ENCODE assay signal across 1 cellular context in the genomic region with DNA sequence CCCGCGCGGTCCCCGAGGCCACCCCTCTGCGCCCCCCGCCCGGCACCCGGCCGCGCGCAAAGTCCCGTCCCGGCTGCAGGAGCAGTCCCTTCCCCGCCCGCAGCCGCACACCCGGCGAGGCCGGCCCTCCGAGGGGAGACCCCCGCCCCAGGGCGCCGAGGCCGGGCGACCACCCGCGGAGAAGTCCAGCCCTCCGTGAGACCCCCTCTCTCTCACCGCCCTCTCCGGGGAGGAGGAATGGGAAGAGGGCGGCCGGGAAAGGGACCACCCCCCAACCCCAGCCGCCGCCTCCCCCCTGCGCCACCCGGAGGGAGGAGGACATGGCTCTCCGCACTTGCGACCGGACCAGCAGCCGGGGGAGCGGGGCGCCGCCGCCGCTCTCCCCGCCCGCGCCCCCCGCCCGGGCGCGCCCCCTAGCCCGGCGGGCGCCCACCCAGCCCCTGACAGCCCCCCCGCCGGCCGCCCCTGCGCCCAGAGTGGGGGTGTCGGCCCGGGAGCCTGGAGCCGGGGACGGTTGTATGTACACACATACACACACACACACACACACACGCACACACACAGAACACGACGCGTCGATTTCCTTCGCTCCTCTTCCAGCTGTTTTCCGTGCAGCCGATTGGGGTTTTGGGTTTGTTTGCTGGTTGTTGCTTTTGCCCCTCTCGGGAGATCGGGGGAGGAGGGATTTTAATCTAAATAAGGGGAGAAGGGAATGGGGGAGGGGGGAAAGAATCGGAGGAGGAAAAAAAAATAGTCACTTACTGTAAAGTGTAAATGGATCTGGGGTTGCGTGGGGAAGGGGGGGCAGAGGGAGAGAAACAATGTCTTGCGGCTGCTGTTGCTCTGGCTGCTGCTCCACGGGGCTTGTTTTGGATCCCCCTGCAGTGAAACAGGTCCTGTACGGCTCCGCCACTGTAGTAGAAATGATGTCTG.
TF ChIP-seq lines count a peak whose summit lies in the region.

A gene (minus strand): TSS at position 925 of the 933 bp plus-strand sequence.

TF ChIP-seq in HEK293, 187 proteins besides CTCF, POLR2A, EP300 and RAD21 (continued from another document and continues in another):
- TF ChIP-seq, protein P1, sequence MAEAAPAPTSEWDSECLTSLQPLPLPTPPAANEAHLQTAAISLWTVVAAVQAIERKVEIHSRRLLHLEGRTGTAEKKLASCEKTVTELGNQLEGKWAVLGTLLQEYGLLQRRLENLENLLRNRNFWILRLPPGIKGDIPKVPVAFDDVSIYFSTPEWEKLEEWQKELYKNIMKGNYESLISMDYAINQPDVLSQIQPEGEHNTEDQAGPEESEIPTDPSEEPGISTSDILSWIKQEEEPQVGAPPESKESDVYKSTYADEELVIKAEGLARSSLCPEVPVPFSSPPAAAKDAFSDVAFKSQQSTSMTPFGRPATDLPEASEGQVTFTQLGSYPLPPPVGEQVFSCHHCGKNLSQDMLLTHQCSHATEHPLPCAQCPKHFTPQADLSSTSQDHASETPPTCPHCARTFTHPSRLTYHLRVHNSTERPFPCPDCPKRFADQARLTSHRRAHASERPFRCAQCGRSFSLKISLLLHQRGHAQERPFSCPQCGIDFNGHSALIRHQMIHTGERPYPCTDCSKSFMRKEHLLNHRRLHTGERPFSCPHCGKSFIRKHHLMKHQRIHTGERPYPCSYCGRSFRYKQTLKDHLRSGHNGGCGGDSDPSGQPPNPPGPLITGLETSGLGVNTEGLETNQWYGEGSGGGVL (tag by site-specific recombination; IDR thresholded peaks at IDR 0.05): peak; percentile 89
- peak; percentile 65; the same call in 1 of the 2 replicates for TF ChIP-seq KLF8 (tag by site-specific recombination; IDR thresholded peaks at IDR 0.05)
- TF ChIP-seq ZNF391 (tag by site-specific recombination; IDR thresholded peaks at IDR 0.05; ENCODE audit: borderline replicate concordance, low read depth): peak; percentile 50; the same call in 1 of the 2 replicates
- TF ChIP-seq, protein P2, sequence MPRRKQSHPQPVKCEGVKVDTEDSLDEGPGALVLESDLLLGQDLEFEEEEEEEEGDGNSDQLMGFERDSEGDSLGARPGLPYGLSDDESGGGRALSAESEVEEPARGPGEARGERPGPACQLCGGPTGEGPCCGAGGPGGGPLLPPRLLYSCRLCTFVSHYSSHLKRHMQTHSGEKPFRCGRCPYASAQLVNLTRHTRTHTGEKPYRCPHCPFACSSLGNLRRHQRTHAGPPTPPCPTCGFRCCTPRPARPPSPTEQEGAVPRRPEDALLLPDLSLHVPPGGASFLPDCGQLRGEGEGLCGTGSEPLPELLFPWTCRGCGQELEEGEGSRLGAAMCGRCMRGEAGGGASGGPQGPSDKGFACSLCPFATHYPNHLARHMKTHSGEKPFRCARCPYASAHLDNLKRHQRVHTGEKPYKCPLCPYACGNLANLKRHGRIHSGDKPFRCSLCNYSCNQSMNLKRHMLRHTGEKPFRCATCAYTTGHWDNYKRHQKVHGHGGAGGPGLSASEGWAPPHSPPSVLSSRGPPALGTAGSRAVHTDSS (tag by site-specific recombination; IDR thresholded peaks at IDR 0.05): peak; percentile 84
- TF ChIP-seq MZF1 (tag by site-specific recombination; IDR thresholded peaks at IDR 0.05; ENCODE audit: borderline replicate concordance): 0 out of 2 replicates have a peak, but pooled peaks have one; percentile 14
- peak; percentile 79 for TF ChIP-seq ZNF366 (tag by site-specific recombination; conservative IDR thresholded peaks at IDR 0.05)
- 0 out of 2 replicates have a peak, but pooled peaks have one; percentile 28 for TF ChIP-seq MYNN (tag by site-specific recombination; IDR thresholded peaks at IDR 0.05; ENCODE audit: borderline replicate concordance)
- TF ChIP-seq, protein P3, sequence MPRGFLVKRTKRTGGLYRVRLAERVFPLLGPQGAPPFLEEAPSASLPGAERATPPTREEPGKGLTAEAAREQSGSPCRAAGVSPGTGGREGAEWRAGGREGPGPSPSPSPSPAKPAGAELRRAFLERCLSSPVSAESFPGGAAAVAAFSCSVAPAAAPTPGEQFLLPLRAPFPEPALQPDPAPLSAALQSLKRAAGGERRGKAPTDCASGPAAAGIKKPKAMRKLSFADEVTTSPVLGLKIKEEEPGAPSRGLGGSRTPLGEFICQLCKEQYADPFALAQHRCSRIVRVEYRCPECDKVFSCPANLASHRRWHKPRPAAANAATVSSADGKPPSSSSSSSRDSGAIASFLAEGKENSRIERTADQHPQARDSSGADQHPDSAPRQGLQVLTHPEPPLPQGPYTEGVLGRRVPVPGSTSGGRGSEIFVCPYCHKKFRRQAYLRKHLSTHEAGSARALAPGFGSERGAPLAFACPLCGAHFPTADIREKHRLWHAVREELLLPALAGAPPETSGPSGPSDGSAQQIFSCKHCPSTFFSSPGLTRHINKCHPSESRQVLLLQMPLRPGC (tag by site-specific recombination; IDR thresholded peaks at IDR 0.05): 0 out of 2 replicates have a peak, but pooled peaks have one; percentile 13
- TF ChIP-seq, protein P4, sequence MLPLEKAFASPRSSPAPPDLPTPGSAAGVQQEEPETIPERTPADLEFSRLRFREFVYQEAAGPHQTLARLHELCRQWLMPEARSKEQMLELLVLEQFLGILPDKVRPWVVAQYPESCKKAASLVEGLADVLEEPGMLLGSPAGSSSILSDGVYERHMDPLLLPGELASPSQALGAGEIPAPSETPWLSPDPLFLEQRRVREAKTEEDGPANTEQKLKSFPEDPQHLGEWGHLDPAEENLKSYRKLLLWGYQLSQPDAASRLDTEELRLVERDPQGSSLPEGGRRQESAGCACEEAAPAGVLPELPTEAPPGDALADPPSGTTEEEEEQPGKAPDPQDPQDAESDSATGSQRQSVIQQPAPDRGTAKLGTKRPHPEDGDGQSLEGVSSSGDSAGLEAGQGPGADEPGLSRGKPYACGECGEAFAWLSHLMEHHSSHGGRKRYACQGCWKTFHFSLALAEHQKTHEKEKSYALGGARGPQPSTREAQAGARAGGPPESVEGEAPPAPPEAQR (tag by site-specific recombination; IDR thresholded peaks at IDR 0.05): peak; percentile 55; the same call in 1 of the 2 replicates
- TF ChIP-seq ZXDB (tag by site-specific recombination; IDR thresholded peaks at IDR 0.05): peak; percentile 69
- TF ChIP-seq, protein P5, sequence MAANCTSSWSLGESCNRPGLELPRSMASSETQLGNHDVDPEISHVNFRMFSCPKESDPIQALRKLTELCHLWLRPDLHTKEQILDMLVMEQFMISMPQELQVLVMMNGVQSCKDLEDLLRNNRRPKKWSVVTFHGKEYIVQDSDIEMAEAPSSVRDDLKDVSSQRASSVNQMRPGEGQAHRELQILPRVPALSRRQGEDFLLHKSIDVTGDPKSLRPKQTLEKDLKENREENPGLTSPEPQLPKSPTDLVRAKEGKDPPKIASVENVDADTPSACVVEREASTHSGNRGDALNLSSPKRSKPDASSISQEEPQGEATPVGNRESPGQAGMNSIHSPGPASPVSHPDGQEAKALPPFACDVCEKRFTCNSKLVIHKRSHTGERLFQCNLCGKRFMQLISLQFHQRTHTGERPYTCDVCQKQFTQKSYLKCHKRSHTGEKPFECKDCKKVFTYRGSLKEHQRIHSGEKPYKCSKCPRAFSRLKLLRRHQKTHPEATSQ (tag by site-specific recombination; IDR thresholded peaks at IDR 0.05): no peak
- TF ChIP-seq, protein P6, sequence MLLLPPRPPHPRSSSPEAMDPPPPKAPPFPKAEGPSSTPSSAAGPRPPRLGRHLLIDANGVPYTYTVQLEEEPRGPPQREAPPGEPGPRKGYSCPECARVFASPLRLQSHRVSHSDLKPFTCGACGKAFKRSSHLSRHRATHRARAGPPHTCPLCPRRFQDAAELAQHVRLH (tag by site-specific recombination; IDR thresholded peaks at IDR 0.05): 0 out of 2 replicates have a peak, but pooled peaks have one; percentile 13
- TF ChIP-seq, protein P7, sequence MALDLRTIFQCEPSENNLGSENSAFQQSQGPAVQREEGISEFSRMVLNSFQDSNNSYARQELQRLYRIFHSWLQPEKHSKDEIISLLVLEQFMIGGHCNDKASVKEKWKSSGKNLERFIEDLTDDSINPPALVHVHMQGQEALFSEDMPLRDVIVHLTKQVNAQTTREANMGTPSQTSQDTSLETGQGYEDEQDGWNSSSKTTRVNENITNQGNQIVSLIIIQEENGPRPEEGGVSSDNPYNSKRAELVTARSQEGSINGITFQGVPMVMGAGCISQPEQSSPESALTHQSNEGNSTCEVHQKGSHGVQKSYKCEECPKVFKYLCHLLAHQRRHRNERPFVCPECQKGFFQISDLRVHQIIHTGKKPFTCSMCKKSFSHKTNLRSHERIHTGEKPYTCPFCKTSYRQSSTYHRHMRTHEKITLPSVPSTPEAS (tag by site-specific recombination; IDR thresholded peaks at IDR 0.05): peak; percentile 92
- TF ChIP-seq EGR2 (tag by site-specific recombination; IDR thresholded peaks at IDR 0.05; ENCODE audit: low read depth): peak; percentile 35; the same call in 1 of the 2 replicates
- no peak for TF ChIP-seq ZNF530 (tag by site-specific recombination; IDR thresholded peaks at IDR 0.05; ENCODE audit: low read depth)
- TF ChIP-seq, protein P8, sequence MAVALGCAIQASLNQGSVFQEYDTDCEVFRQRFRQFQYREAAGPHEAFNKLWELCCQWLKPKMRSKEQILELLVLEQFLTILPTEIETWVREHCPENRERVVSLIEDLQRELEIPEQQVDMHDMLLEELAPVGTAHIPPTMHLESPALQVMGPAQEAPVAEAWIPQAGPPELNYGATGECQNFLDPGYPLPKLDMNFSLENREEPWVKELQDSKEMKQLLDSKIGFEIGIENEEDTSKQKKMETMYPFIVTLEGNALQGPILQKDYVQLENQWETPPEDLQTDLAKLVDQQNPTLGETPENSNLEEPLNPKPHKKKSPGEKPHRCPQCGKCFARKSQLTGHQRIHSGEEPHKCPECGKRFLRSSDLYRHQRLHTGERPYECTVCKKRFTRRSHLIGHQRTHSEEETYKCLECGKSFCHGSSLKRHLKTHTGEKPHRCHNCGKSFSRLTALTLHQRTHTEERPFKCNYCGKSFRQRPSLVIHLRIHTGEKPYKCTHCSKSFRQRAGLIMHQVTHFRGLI (tag by site-specific recombination; IDR thresholded peaks at IDR 0.05): no peak
- TF ChIP-seq ZNF146 (tag by site-specific recombination; IDR thresholded peaks at IDR 0.05): 0 out of 2 replicates have a peak, but pooled peaks have one; percentile 9
- TF ChIP-seq SP2 (tag by site-specific recombination; IDR thresholded peaks at IDR 0.05): peak; percentile 29
- peak; percentile 64 for TF ChIP-seq ZEB2 (tag by site-specific recombination; IDR thresholded peaks at IDR 0.05)
- TF ChIP-seq, protein P9, sequence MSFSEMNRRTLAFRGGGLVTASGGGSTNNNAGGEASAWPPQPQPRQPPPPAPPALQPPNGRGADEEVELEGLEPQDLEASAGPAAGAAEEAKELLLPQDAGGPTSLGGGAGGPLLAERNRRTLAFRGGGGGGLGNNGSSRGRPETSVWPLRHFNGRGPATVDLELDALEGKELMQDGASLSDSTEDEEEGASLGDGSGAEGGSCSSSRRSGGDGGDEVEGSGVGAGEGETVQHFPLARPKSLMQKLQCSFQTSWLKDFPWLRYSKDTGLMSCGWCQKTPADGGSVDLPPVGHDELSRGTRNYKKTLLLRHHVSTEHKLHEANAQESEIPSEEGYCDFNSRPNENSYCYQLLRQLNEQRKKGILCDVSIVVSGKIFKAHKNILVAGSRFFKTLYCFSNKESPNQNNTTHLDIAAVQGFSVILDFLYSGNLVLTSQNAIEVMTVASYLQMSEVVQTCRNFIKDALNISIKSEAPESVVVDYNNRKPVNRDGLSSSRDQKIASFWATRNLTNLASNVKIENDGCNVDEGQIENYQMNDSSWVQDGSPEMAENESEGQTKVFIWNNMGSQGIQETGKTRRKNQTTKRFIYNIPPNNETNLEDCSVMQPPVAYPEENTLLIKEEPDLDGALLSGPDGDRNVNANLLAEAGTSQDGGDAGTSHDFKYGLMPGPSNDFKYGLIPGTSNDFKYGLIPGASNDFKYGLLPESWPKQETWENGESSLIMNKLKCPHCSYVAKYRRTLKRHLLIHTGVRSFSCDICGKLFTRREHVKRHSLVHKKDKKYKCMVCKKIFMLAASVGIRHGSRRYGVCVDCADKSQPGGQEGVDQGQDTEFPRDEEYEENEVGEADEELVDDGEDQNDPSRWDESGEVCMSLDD (tag by site-specific recombination; IDR thresholded peaks at IDR 0.05): peak; percentile 72
- peak; percentile 18 for TF ChIP-seq KLF1 (tag by site-specific recombination; IDR thresholded peaks at IDR 0.05)
- 0 out of 2 replicates have a peak, but pooled peaks have one; percentile 30 for TF ChIP-seq ZBTB21 (tag by site-specific recombination; IDR thresholded peaks at IDR 0.05)
- TF ChIP-seq YY2 (tag by site-specific recombination; IDR thresholded peaks at IDR 0.05): peak; percentile 21; the same call in 1 of the 2 replicates
- TF ChIP-seq ZNF341 (tag by site-specific recombination; IDR thresholded peaks at IDR 0.05; ENCODE audit: low read depth): peak; percentile 3; the same call in 1 of the 2 replicates
- TF ChIP-seq, protein P10, sequence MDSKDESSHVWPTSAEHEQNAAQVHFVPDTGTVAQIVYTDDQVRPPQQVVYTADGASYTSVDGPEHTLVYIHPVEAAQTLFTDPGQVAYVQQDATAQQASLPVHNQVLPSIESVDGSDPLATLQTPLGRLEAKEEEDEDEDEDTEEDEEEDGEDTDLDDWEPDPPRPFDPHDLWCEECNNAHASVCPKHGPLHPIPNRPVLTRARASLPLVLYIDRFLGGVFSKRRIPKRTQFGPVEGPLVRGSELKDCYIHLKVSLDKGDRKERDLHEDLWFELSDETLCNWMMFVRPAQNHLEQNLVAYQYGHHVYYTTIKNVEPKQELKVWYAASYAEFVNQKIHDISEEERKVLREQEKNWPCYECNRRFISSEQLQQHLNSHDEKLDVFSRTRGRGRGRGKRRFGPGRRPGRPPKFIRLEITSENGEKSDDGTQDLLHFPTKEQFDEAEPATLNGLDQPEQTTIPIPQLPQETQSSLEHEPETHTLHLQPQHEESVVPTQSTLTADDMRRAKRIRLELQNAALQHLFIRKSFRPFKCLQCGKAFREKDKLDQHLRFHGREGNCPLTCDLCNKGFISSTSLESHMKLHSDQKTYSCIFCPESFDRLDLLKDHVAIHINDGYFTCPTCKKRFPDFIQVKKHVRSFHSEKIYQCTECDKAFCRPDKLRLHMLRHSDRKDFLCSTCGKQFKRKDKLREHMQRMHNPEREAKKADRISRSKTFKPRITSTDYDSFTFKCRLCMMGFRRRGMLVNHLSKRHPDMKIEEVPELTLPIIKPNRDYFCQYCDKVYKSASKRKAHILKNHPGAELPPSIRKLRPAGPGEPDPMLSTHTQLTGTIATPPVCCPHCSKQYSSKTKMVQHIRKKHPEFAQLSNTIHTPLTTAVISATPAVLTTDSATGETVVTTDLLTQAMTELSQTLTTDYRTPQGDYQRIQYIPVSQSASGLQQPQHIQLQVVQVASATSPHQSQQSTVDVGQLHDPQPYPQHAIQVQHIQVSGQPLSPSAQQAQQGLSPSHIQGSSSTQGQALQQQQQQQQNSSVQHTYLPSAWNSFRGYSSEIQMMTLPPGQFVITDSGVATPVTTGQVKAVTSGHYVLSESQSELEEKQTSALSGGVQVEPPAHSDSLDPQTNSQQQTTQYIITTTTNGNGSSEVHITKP (tag by site-specific recombination; IDR thresholded peaks at IDR 0.05): peak; percentile 90
- peak; percentile 19; the same call in 1 of the 2 replicates for TF ChIP-seq ZFHX2 (tag by site-specific recombination; conservative IDR thresholded peaks at IDR 0.05)
- peak; percentile 51; the same call in 1 of the 2 replicates for TF ChIP-seq BCL11B (tag by site-specific recombination; IDR thresholded peaks at IDR 0.05; ENCODE audit: low read depth)
- TF ChIP-seq, protein P11, sequence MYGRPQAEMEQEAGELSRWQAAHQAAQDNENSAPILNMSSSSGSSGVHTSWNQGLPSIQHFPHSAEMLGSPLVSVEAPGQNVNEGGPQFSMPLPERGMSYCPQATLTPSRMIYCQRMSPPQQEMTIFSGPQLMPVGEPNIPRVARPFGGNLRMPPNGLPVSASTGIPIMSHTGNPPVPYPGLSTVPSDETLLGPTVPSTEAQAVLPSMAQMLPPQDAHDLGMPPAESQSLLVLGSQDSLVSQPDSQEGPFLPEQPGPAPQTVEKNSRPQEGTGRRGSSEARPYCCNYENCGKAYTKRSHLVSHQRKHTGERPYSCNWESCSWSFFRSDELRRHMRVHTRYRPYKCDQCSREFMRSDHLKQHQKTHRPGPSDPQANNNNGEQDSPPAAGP (tag by site-specific recombination; IDR thresholded peaks at IDR 0.05): peak; percentile 40; the same call in 1 of the 2 replicates
- peak; percentile 23 for TF ChIP-seq GLIS2 (tag by site-specific recombination; IDR thresholded peaks at IDR 0.05)
- TF ChIP-seq WT1 (tag by site-specific recombination; IDR thresholded peaks at IDR 0.05): peak; percentile 39; the same call in 1 of the 2 replicates
